In genomic region chr11:24896118-24896835, GRCh38 we compare ENCODE assay signal across 25 cellular contexts.
"Had no signal": no experiment of that assay in that cellular context is flagged by ENCODE, and none has a peak within 500 bp of the region (broad histone marks: within the 10 kb centered on the region; RNA-seq: fewer than 3 reads in every experiment).

No MANE protein-coding gene starts in this region.

- H3K9me3 ChIP-seq: esophagus squamous epithelium, neutrophil, sigmoid colon, suprapubic skin, thyroid gland had no signal

- ATAC-seq: effector memory CD8-positive, alpha-beta T cell; left ventricle myocardium superior; naive thymus-derived CD4-positive, alpha-beta T cell; stimulated activated effector memory CD8-positive, alpha-beta T cell treated with anti-CD3 and anti-CD28 coated beads, Interleukin-12 subunit alpha, Interleukin-12 subunit beta, amount 100 ng/mL, for 72 hours had no signal

- H3K4me1 Mint-ChIP-seq: neural crest cell; stimulated activated effector memory CD8-positive, alpha-beta T cell treated with anti-CD3 and anti-CD28 coated beads, Interleukin-12 subunit alpha, Interleukin-12 subunit beta, amount 100 ng/mL, for 72 hours had no signal

- H3K27me3 Mint-ChIP-seq: effector memory CD8-positive, alpha-beta T cell; naive thymus-derived CD4-positive, alpha-beta T cell; progenitor cell of endocrine pancreas; stimulated activated naive CD8-positive, alpha-beta T cell treated with anti-CD3 and anti-CD28 coated beads, Interleukin-15, Interleukin-2, amounts not matched to agents 100 ng/mL and 50 ng/mL, for 24 hours had no signal

- H3K9me3 Mint-ChIP-seq: neural crest cell had no signal

- H3K27ac Mint-ChIP-seq: effector memory CD8-positive, alpha-beta T cell; immature natural killer cell; naive thymus-derived CD4-positive, alpha-beta T cell; progenitor cell of endocrine pancreas; stimulated activated effector memory CD8-positive, alpha-beta T cell treated with anti-CD3 and anti-CD28 coated beads, Interleukin-12 subunit alpha, Interleukin-12 subunit beta, amount 100 ng/mL, for 72 hours; stimulated activated naive CD8-positive, alpha-beta T cell treated with anti-CD3 and anti-CD28 coated beads, Interleukin-15, Interleukin-2, amounts not matched to agents 100 ng/mL and 50 ng/mL, for 24 hours had no signal

- H3K27me3 ChIP-seq: esophagus squamous epithelium, neutrophil, sigmoid colon, suprapubic skin, thyroid gland had no signal

- H3K4me3 ChIP-seq: esophagus squamous epithelium, sigmoid colon, suprapubic skin, thyroid gland had no signal

- H3K36me3 Mint-ChIP-seq: immature natural killer cell; naive thymus-derived CD4-positive, alpha-beta T cell; stimulated activated effector memory CD8-positive, alpha-beta T cell treated with anti-CD3 and anti-CD28 coated beads, Interleukin-12 subunit alpha, Interleukin-12 subunit beta, amount 100 ng/mL, for 72 hours had no signal

- DNase-seq: cortex of kidney; effector memory CD8-positive, alpha-beta T cell; erythroblast; esophagus squamous epithelium; foreskin melanocyte; glutamatergic neuron; hypothalamus; immature natural killer cell; islet precursor cell; left ventricle myocardium superior; mesendoderm; midbrain; naive thymus-derived CD4-positive, alpha-beta T cell; sigmoid colon; stimulated activated CD4-positive, alpha-beta T cell treated with anti-CD3 and anti-CD28 coated beads, Interleukin-2, amount 100 ng/mL, for 24 hours; stimulated activated CD4-positive, alpha-beta T cell treated with anti-CD3 and anti-CD28 coated beads, Interleukin-4, amount 100 ng/mL, for 24 hours; thyroid gland; trophoblast cell had no signal

- H3K4me3 Mint-ChIP-seq: effector memory CD8-positive, alpha-beta T cell; immature natural killer cell; naive thymus-derived CD4-positive, alpha-beta T cell; neural crest cell; stimulated activated effector memory CD8-positive, alpha-beta T cell treated with anti-CD3 and anti-CD28 coated beads, Interleukin-12 subunit alpha, Interleukin-12 subunit beta, amount 100 ng/mL, for 72 hours; stimulated activated naive CD8-positive, alpha-beta T cell treated with anti-CD3 and anti-CD28 coated beads, Interleukin-15, Interleukin-2, amounts not matched to agents 100 ng/mL and 50 ng/mL, for 24 hours had no signal

- H3K36me3 ChIP-seq: esophagus squamous epithelium, neutrophil, sigmoid colon, suprapubic skin, thyroid gland had no signal

- H3K4me1 ChIP-seq: esophagus squamous epithelium, parathyroid adenoma, sigmoid colon, suprapubic skin, thyroid gland had no signal

- H3K27ac ChIP-seq: esophagus squamous epithelium, neutrophil, parathyroid adenoma, sigmoid colon, suprapubic skin, thyroid gland had no signal
